ENCODE assay signal across 1 cellular context in genomic region chr6:92126088-92126487, GRCh38.
TF ChIP-seq lines count a peak whose summit lies in the region.

No MANE protein-coding gene starts in this region.

TF ChIP-seq in H1, 55 proteins besides CTCF, POLR2A, EP300 and RAD21 (continued from another document):
- no peak for TF ChIP-seq ATF2 (IDR thresholded peaks at IDR 0.05; ENCODE audit: low read length)
- no peak for TF ChIP-seq POU5F1 (IDR thresholded peaks at IDR 0.05; ENCODE audit: low read depth, low read length)
- TF ChIP-seq RBBP5 (IDR thresholded peaks at IDR 0.05; ENCODE audit: borderline replicate concordance, low read depth, low read length) = no peak
- no peak for TF ChIP-seq TAF1 (IDR thresholded peaks at IDR 0.05; ENCODE audit: low read depth, low read length)
- no peak for TF ChIP-seq SUZ12 (IDR thresholded peaks at IDR 0.05; ENCODE audit: low read length)
- TF ChIP-seq USF2 (IDR thresholded peaks at IDR 0.05; ENCODE audit: low read length) = no peak
- TF ChIP-seq SIX5 (IDR thresholded peaks at IDR 0.05; ENCODE audit: low read depth, low read length) = no peak
- TF ChIP-seq MAFK (IDR thresholded peaks at IDR 0.05; ENCODE audit: low read depth, low read length) = no peak
- TF ChIP-seq SIRT6 (IDR thresholded peaks at IDR 0.05; ENCODE audit: low read length) = no peak
- no peak for TF ChIP-seq CTBP2 (IDR thresholded peaks at IDR 0.05; ENCODE audit: borderline replicate concordance, insufficient read depth, insufficient read length, low read length)
- TF ChIP-seq TCF12 (IDR thresholded peaks at IDR 0.05; ENCODE audit: low read depth, low read length) = no peak
